In the genomic region with DNA sequence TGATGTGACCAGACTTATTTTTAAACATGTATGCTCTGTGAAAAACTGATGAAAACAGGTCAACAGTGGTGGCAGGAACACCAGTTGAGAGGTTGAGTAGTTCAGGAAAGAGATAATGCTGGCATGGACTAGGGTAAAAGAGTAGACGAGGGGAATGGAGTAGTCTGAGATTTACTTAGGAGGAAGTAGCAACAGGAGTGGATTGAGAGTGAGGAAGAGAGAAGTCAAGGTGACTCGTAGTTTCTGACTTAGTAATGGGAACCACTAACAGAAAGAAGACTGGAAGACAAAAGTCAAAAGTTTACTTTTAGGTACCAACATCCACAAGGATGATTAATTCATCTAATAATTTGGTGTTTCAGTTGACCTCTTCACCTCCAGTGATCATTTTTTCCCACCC, we compare ENCODE assay signal across 13 cellular contexts. TPM values are rescaled to one million over a fixed set of nuclear protein-coding genes. Genes with fewer than 3 reads are reported as not detected.
DNase-seq lines count a peak whose midpoint lies in the region; ATAC-seq and TF ChIP-seq lines count a peak whose summit lies in the region.
"Had no signal": no experiment of that assay in that cellular context is flagged by ENCODE, and none has a peak within 500 bp of the region (broad histone marks: within the 10 kb centered on the region; RNA-seq: fewer than 3 reads in every experiment).

No MANE protein-coding gene starts in this region.

- H3K9me3 Mint-ChIP-seq in activated naive CD4-positive, alpha-beta T cell treated with anti-CD3 and anti-CD28 coated beads, Interleukin-2, amount 50 U/mL, for 72 hours: peaks cover 0 to 3% of the 10 kb centered on the region in 2 donors
- no peaks in the 10 kb centered on the region for H3K9me3 Mint-ChIP-seq in endothelial cell (ENCODE audit: unreplicated experiment)
- no peaks in the 10 kb centered on the region for H3K9me3 Mint-ChIP-seq in stimulated activated naive CD8-positive, alpha-beta T cell treated with anti-CD3 and anti-CD28 coated beads, Interleukin-15, amount 100 ng/mL, for 72 hours

- no peak for TF ChIP-seq CTCF in endothelial cell (IDR thresholded peaks at IDR 0.05; ENCODE audit: unreplicated experiment)

- peak overlapping the region; percentile 91 to 98 for H3K27ac Mint-ChIP-seq in activated naive CD4-positive, alpha-beta T cell treated with anti-CD3 and anti-CD28 coated beads, Interleukin-2, amount 50 U/mL, for 72 hours
- H3K27ac Mint-ChIP-seq in endothelial cell (ENCODE audit: unreplicated experiment): no peak overlapping the region
- H3K27ac Mint-ChIP-seq in stimulated activated naive CD8-positive, alpha-beta T cell treated with anti-CD3 and anti-CD28 coated beads, Interleukin-15, amount 100 ng/mL, for 72 hours: peak overlapping the region; percentile 22 to 51

- peak; percentile 54 to 58 for ATAC-seq in activated naive CD4-positive, alpha-beta T cell treated with anti-CD3 and anti-CD28 coated beads, Interleukin-2, amount 50 U/mL, for 72 hours
- ATAC-seq in stimulated activated naive CD8-positive, alpha-beta T cell treated with anti-CD3 and anti-CD28 coated beads, Interleukin-15, amount 100 ng/mL, for 72 hours: peak; percentile 31
- ATAC-seq in GM19455 (IDR thresholded peaks at IDR 0.05; ENCODE audit: unreplicated experiment): no peak
- no peak for ATAC-seq in GM19328 (IDR thresholded peaks at IDR 0.05; ENCODE audit: unreplicated experiment)

- peaks cover 36% of the 10 kb centered on the region for H3K4me1 Mint-ChIP-seq in endothelial cell (ENCODE audit: unreplicated experiment)
- H3K4me1 Mint-ChIP-seq in stimulated activated naive CD8-positive, alpha-beta T cell treated with anti-CD3 and anti-CD28 coated beads, Interleukin-15, amount 100 ng/mL, for 72 hours: peaks cover 85% of the 10 kb centered on the region

- H3K4me3 Mint-ChIP-seq in endothelial cell (ENCODE audit: unreplicated experiment): peak overlapping the region; percentile 4
- peak overlapping the region; percentile 78 to 90 for H3K4me3 Mint-ChIP-seq in stimulated activated naive CD8-positive, alpha-beta T cell treated with anti-CD3 and anti-CD28 coated beads, Interleukin-15, amount 100 ng/mL, for 72 hours

- H3K27me3 Mint-ChIP-seq in endothelial cell (ENCODE audit: unreplicated experiment): peaks cover 11% of the 10 kb centered on the region
- no peaks in the 10 kb centered on the region for H3K27me3 Mint-ChIP-seq in stimulated activated naive CD8-positive, alpha-beta T cell treated with anti-CD3 and anti-CD28 coated beads, Interleukin-15, amount 100 ng/mL, for 72 hours

- no peak for DNase-seq in activated naive CD4-positive, alpha-beta T cell treated with anti-CD3 and anti-CD28 coated beads, Interleukin-2, amount 50 U/mL, for 72 hours (ENCODE audit: low spot score in 2 of 2)
- DNase-seq in activated naive CD4-positive, alpha-beta T cell treated with anti-CD3 and anti-CD28 coated beads, Interleukin-2, amount 50 U/mL, for 16 hours: no peak
- DNase-seq in SIG-M5 (lab: John Stamatoyannopoulos, UW) (peak; percentile 54), endothelial cell (ENCODE audit: low spot score) (no peak), NCI-H446 (lab: John Stamatoyannopoulos, UW) (no peak)
- no peak for DNase-seq in stimulated activated naive CD8-positive, alpha-beta T cell treated with anti-CD3 and anti-CD28 coated beads, Interleukin-15, amount 100 ng/mL, for 72 hours
- DNase-seq: hypothalamus; NCI-H1417; stimulated activated CD4-positive, alpha-beta T cell treated with anti-CD3 and anti-CD28 coated beads, Interleukin-2, amount 100 ng/mL, for 24 hours; thyroid gland had no signal

- peaks cover 27 to 32% of the 10 kb centered on the region in 2 donors for H3K36me3 Mint-ChIP-seq in activated naive CD4-positive, alpha-beta T cell treated with anti-CD3 and anti-CD28 coated beads, Interleukin-2, amount 50 U/mL, for 72 hours
- H3K36me3 Mint-ChIP-seq in endothelial cell (ENCODE audit: low read depth, unreplicated experiment): peaks cover 47% of the 10 kb centered on the region

RNA-seq across cellular contexts. Expression of a gene that starts 3.6 kb away (rescaled TPM):
- total RNA-seq in activated naive CD4-positive, alpha-beta T cell treated with anti-CD3 and anti-CD28 coated beads, Interleukin-2, amount 50 U/mL, for 72 hours: 10 to 100 TPM; 29.3 to 55.0 TPM
- total RNA-seq in endothelial cell (ENCODE audit: unreplicated experiment): 17.1 TPM

RNA-seq across cellular contexts. Expression of a gene that starts 6.2 kb away (rescaled TPM):
- 10 to 100 TPM; 13.0 to 14.8 TPM for total RNA-seq in activated naive CD4-positive, alpha-beta T cell treated with anti-CD3 and anti-CD28 coated beads, Interleukin-2, amount 50 U/mL, for 72 hours
- total RNA-seq in endothelial cell (ENCODE audit: unreplicated experiment): 16.4 TPM
- total RNA-seq: myocyte had no signal

RNA-seq across cellular contexts. Expression of a gene that starts 10.7 kb away (rescaled TPM):
- 10 to 100 TPM; 36.6 to 38.1 TPM for total RNA-seq in activated naive CD4-positive, alpha-beta T cell treated with anti-CD3 and anti-CD28 coated beads, Interleukin-2, amount 50 U/mL, for 72 hours
- total RNA-seq in endothelial cell (ENCODE audit: unreplicated experiment): 24.6 TPM

RNA-seq across cellular contexts. Expression of a gene that starts 11.0 kb away (rescaled TPM):
- 10 to 100 TPM; 62.5 to 70.3 TPM for total RNA-seq in activated naive CD4-positive, alpha-beta T cell treated with anti-CD3 and anti-CD28 coated beads, Interleukin-2, amount 50 U/mL, for 72 hours
- total RNA-seq in endothelial cell (ENCODE audit: unreplicated experiment): 91.2 TPM

Comparison
In these comparisons a context has a peak if more than half of its experiments do, and no peak if none do; other contexts are left out.
1. ATAC-seq: peak in activated naive CD4-positive, alpha-beta T cell treated with anti-CD3 and anti-CD28 coated beads, Interleukin-2, amount 50 U/mL, for 72 hours (2 of 2) and stimulated activated naive CD8-positive, alpha-beta T cell treated with anti-CD3 and anti-CD28 coated beads, Interleukin-15, amount 100 ng/mL, for 72 hours (single experiment); none in GM19455 (single experiment) and GM19328 (single experiment).